ENCODE assay signal across 12 cellular contexts in the genomic region with DNA sequence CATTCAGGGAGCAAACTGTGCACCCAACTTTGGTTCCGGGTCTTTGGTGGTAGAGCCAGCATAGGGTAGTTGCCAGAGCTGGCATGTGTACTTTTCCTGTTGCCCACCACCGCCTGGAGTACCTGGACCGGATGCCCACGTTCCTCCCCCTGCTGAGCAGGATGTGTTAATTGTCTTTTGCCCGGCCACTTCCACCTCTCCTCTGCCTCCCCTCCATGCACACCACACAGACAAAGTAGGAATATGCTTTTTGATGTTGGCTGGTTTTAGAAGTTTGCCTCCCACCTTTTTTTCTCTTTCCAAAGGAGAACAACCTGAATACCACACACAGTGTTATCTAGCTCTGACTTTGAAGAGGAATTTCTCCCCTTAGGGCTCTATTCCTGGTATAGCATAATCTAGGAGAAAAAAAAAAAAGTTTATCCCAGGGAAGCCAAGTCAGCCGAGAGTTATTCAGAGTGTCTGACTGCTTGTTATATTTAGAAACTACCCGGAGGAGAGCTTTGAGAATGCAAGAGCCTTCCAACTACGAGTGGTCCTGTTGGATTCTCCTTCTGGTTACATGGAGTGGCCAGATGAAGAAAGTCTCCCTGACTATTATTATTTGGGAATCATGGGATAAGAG.
A peak's percentile ranks its signal among the peaks of the same experiment; 100 is the strongest.
DNase-seq lines count a peak whose midpoint lies in the region; ATAC-seq and TF ChIP-seq lines count a peak whose summit lies in the region.
"Had no signal": no experiment of that assay in that cellular context is flagged by ENCODE, and none has a peak within 500 bp of the region (broad histone marks: within the 10 kb centered on the region; RNA-seq: fewer than 3 reads in every experiment).

No MANE protein-coding gene starts in this region.

- H3K27ac Mint-ChIP-seq in naive thymus-derived CD8-positive, alpha-beta T cell: no peak overlapping the region
- H3K27ac Mint-ChIP-seq in Calu3 (ENCODE audit: unreplicated experiment): no peak overlapping the region
- H3K27ac Mint-ChIP-seq: CD14-positive monocyte had no signal

- H3K27ac ChIP-seq in mesodermal cell (ENCODE audit: low read depth, low read length, severe bottlenecking) (peak overlapping the region; percentile 25), stomach smooth muscle (ENCODE audit: low read length) (peak overlapping the region; percentile 74)
- H3K27ac ChIP-seq: PC-9 had no signal

- H3K9ac ChIP-seq in stomach smooth muscle (ENCODE audit: low read length in 2 of 2): peak overlapping the region in 1 of 2 donors; percentile 30

- peaks cover 0 to 3% (median 0%) of the 10 kb centered on the region in 5 donors for H3K27me3 Mint-ChIP-seq in naive thymus-derived CD8-positive, alpha-beta T cell
- no peaks in the 10 kb centered on the region for H3K27me3 Mint-ChIP-seq in Calu3 (ENCODE audit: unreplicated experiment)

- no peak overlapping the region for H3K4me3 Mint-ChIP-seq in naive thymus-derived CD8-positive, alpha-beta T cell
- no peak overlapping the region for H3K4me3 Mint-ChIP-seq in Calu3 (ENCODE audit: low read depth, unreplicated experiment)

- no peak for TF ChIP-seq CTCF in fibroblast of pulmonary artery (IDR thresholded peaks at IDR 0.05; ENCODE audit: low read length, missing control alignments)
- no peak for TF ChIP-seq CTCF in Calu3 (IDR thresholded peaks at IDR 0.05; ENCODE audit: unreplicated experiment)

- BruUV-seq in Calu3 (replicated peaks; lab: Mats Ljungman, UMichigan): no TSS peak

- DNase-seq in NCI-H226 (peak; percentile 81), fibroblast of pulmonary artery (ENCODE audit: low read depth) (peak; percentile 17), ACHN (no peak), Calu3 (no peak), hippocampal formation (lab: John Stamatoyannopoulos, UW) (no peak)
- no peak for DNase-seq in naive thymus-derived CD8-positive, alpha-beta T cell
- DNase-seq: nucleus accumbens; PC-9; stimulated activated CD4-positive, alpha-beta T cell treated with anti-CD3 and anti-CD28 coated beads, Interleukin-1b, Interleukin-23, amount 100 ng/mL, for 48 hours had no signal

- H3K9me3 ChIP-seq in mesodermal cell (ENCODE audit: control insufficient read depth, low read length) (no peaks in the 10 kb centered on the region), stomach smooth muscle (ENCODE audit: control insufficient read depth in 2 of 2, low read length in 2 of 2) (no peaks in the 10 kb centered on the region)

- H3K4me1 Mint-ChIP-seq in naive thymus-derived CD8-positive, alpha-beta T cell: no peaks in the 10 kb centered on the region
- peaks cover 18% of the 10 kb centered on the region for H3K4me1 Mint-ChIP-seq in Calu3 (ENCODE audit: low read depth, unreplicated experiment)

- no peaks in the 10 kb centered on the region for H3K36me3 Mint-ChIP-seq in naive thymus-derived CD8-positive, alpha-beta T cell
- H3K36me3 Mint-ChIP-seq in Calu3 (ENCODE audit: insufficient read depth, unreplicated experiment): no peaks in the 10 kb centered on the region
- H3K36me3 Mint-ChIP-seq: CD14-positive monocyte had no signal

- 68 to 77% methylated on average over 4 to 5 of the region's 8 CpGs for WGBS in mesodermal cell (ENCODE audit: insufficient coverage in 2 of 2), 2 experiments

- CTCF ChIA-PET in Calu3 (lab: Charles Lee): no interaction called here

- no peaks in the 10 kb centered on the region for H3K36me3 ChIP-seq in mesodermal cell (ENCODE audit: control insufficient read depth, insufficient read depth, low read length)
- no peaks in the 10 kb centered on the region for H3K36me3 ChIP-seq in stomach smooth muscle (ENCODE audit: control insufficient read depth in 2 of 2, insufficient read depth in 2 of 2, low read length in 2 of 2)

- peaks cover 62% of the 10 kb centered on the region for H3K4me1 ChIP-seq in mesodermal cell (ENCODE audit: control insufficient read depth, insufficient read depth, low read length, poor library complexity, severe bottlenecking)
- H3K4me1 ChIP-seq in stomach smooth muscle (ENCODE audit: control insufficient read depth, insufficient read depth, low read length): peaks cover 63% of the 10 kb centered on the region

- H3K4me3 ChIP-seq in fibroblast of pulmonary artery (replicated peaks; ENCODE audit: low read depth, low read length) (no peak overlapping the region), mesodermal cell (ENCODE audit: extremely low read depth, insufficient read depth, low read length, poor library complexity, severe bottlenecking) (no peak overlapping the region), stomach smooth muscle (ENCODE audit: low read length in 2 of 2) (peak overlapping the region; percentile 3 to 35)
- H3K4me3 ChIP-seq: PC-9 had no signal

- H3K27me3 ChIP-seq in stomach smooth muscle (ENCODE audit: control insufficient read depth in 1 of 2, insufficient read depth in 2 of 2, low read length in 2 of 2): no peaks in the 10 kb centered on the region

- no peak for ATAC-seq in naive thymus-derived CD8-positive, alpha-beta T cell

- no peaks in the 10 kb centered on the region for H3K9me3 Mint-ChIP-seq in naive thymus-derived CD8-positive, alpha-beta T cell
- no peaks in the 10 kb centered on the region for H3K9me3 Mint-ChIP-seq in Calu3 (ENCODE audit: low read depth, unreplicated experiment)
- H3K9me3 Mint-ChIP-seq: CD14-positive monocyte had no signal

- intact Hi-C loops in Calu3 (cut with micrococcal nuclease; ENCODE audit: unreplicated experiment): loop anchor here (10.0 kb wide), 1 partner anchor 108 kb away; a partner anchor contains a TSS

- POLR2A ChIA-PET in naive thymus-derived CD8-positive, alpha-beta T cell (lab: Charles Lee): no interaction called here

- in situ Hi-C loops in ACHN (cut with HindIII; ENCODE audit: low pct_ligation_motif_present, low pct_unique_long_range_greater_than_20kb, low sequenced_read_pairs): no loop called here

Comparison
In these comparisons a context has a peak if more than half of its experiments do, and no peak if none do; other contexts are left out.
1. DNase-seq: peak in NCI-H226 (single experiment) and fibroblast of pulmonary artery (single experiment); none in ACHN (single experiment), naive thymus-derived CD8-positive, alpha-beta T cell (0 of 10), Calu3 (single experiment) and hippocampal formation (0 of 2).
2. H3K4me3 ChIP-seq: peak in stomach smooth muscle (2 of 2); none in fibroblast of pulmonary artery (single experiment) and mesodermal cell (single experiment).